Comparison of ENCODE assay signal across 20 cellular contexts in genomic region chr1:93815738-93816110, GRCh38.
A peak's percentile ranks its signal among the peaks of the same experiment; 100 is the strongest.
DNase-seq lines count a peak whose midpoint lies in the region; ATAC-seq and TF ChIP-seq lines count a peak whose summit lies in the region.
"Had no signal": no experiment of that assay in that cellular context is flagged by ENCODE, and none has a peak within 500 bp of the region (broad histone marks: within the 10 kb centered on the region; RNA-seq: fewer than 3 reads in every experiment).

No MANE protein-coding gene starts in this region.

- TF ChIP-seq CTCF in GM23338 (conservative IDR thresholded peaks at IDR 0.05; ENCODE audit: low read depth in 2 of 2) (no peak), WTC11 (IDR thresholded peaks at IDR 0.05) (no peak), epithelial cell of esophagus (IDR thresholded peaks at IDR 0.05; ENCODE audit: insufficient read depth, low read depth, low read length, missing control alignments) (no peak), mesothelial cell of epicardium (IDR thresholded peaks at IDR 0.05; ENCODE audit: unreplicated experiment) (no peak), transverse colon (IDR thresholded peaks at IDR 0.05) (no peak)

- H3K4me1 ChIP-seq in GM23338 (ENCODE audit: insufficient read depth) (peaks cover 42% of the 10 kb centered on the region), transverse colon (peaks cover 0 to 16% (median 4%) of the 10 kb centered on the region in 4 donors)
- H3K4me1 ChIP-seq: prostate gland had no signal

- H3K4me2 ChIP-seq in GM23338, result peak overlapping the region; percentile 29

- 0 out of 2 replicates have a peak, but pooled peaks cover 4% of the 10 kb centered on the region for H3F3A ChIP-seq in GM23338 (replicated peaks; ENCODE audit: low read depth)

- H3K27me3 Mint-ChIP-seq in GM23338 (ENCODE audit: insufficient read depth, low read depth, poor library complexity), result peaks cover 1% of the 10 kb centered on the region
- no peaks in the 10 kb centered on the region for H3K27me3 Mint-ChIP-seq in WTC11 (ENCODE audit: low read depth)
- H3K27me3 Mint-ChIP-seq in mesothelial cell of epicardium (ENCODE audit: low read depth), result no peaks in the 10 kb centered on the region
- H3K27me3 Mint-ChIP-seq: effector memory CD8-positive, alpha-beta T cell had no signal

- CTCF ChIA-PET in WTC11 (lab: Charles Lee), result interaction anchor here (0.7 to 8.4 kb wide), 10 partner anchors 17 to 511 kb away, joined by 3 to 240 read pairs (median 14); no protein-coding TSS in a partner anchor

- peak overlapping the region; percentile 65; the same call in 1 of the 2 replicates for H3K27ac Mint-ChIP-seq in GM23338
- peak overlapping the region; percentile 67 for H3K27ac Mint-ChIP-seq in WTC11
- peak overlapping the region; percentile 77 for H3K27ac Mint-ChIP-seq in mesothelial cell of epicardium
- H3K27ac Mint-ChIP-seq: activated naive CD4-positive, alpha-beta T cell treated with anti-CD3 and anti-CD28 coated beads, Interleukin-2, amount 50 U/mL, for 72 hours; activated T-cell treated with anti-CD3 and anti-CD28 coated beads, Interleukin-2, amount 50 U/mL, for 72 hours; effector memory CD8-positive, alpha-beta T cell had no signal

- peaks cover 56% of the 10 kb centered on the region for H3K4me1 Mint-ChIP-seq in GM23338
- H3K4me1 Mint-ChIP-seq in WTC11, result peaks cover 72% of the 10 kb centered on the region
- peaks cover 40% of the 10 kb centered on the region for H3K4me1 Mint-ChIP-seq in mesothelial cell of epicardium

- TF ChIP-seq EP300 in transverse colon (IDR thresholded peaks at IDR 0.05; ENCODE audit: low read depth), result no peak

- no peak for TF ChIP-seq POLR2A in transverse colon (IDR thresholded peaks at IDR 0.05)

- in situ Hi-C loops in transverse colon (cut with MboI; ENCODE audit: low pct_ligation_motif_present in 1 of 4, low pct_unique_long_range_greater_than_20kb in 1 of 4, low sequenced_read_pairs in 3 of 4), result loop anchor here (5.0 to 25.0 kb wide), 6 partner anchors 178 to 503 kb away; partner anchors contain the start of gene FNBP1L (in 1 of the 4)

- H3K9me3 Mint-ChIP-seq in GM23338 (no peaks in the 10 kb centered on the region), WTC11 (no peaks in the 10 kb centered on the region), mesothelial cell of epicardium (no peaks in the 10 kb centered on the region)
- H3K9me3 Mint-ChIP-seq: activated naive CD4-positive, alpha-beta T cell treated with anti-CD3 and anti-CD28 coated beads, Interleukin-2, amount 50 U/mL, for 72 hours; activated T-cell treated with anti-CD3 and anti-CD28 coated beads, Interleukin-2, amount 50 U/mL, for 72 hours; effector memory CD8-positive, alpha-beta T cell; H9 had no signal

- POLR2A ChIA-PET in WTC11 (lab: Charles Lee), result no interaction called here

- no peaks in the 10 kb centered on the region for H3K9me3 ChIP-seq in transverse colon
- H3K9me3 ChIP-seq: ascending aorta, prostate gland had no signal

- no peak overlapping the region for H3K27ac ChIP-seq in GM23338 (ENCODE audit: low read depth)
- H3K27ac ChIP-seq in transverse colon, result no peak overlapping the region
- H3K27ac ChIP-seq: ascending aorta, C4-2B, prostate gland had no signal

- no peak overlapping the region; the same call in 1 of the 2 replicates for H2AFZ ChIP-seq in GM23338

- H3K4me3 ChIP-seq in GM23338 (no peak overlapping the region), epithelial cell of esophagus (ENCODE audit: low read length) (no peak overlapping the region), transverse colon (no peak overlapping the region)
- H3K4me3 ChIP-seq: ascending aorta, prostate gland had no signal

- H3K36me3 Mint-ChIP-seq in GM23338 (ENCODE audit: low read depth), result no peaks in the 10 kb centered on the region
- H3K36me3 Mint-ChIP-seq in WTC11, result no peaks in the 10 kb centered on the region
- H3K36me3 Mint-ChIP-seq in mesothelial cell of epicardium, result no peaks in the 10 kb centered on the region
- H3K36me3 Mint-ChIP-seq: activated naive CD4-positive, alpha-beta T cell treated with anti-CD3 and anti-CD28 coated beads, Interleukin-2, amount 50 U/mL, for 72 hours had no signal

- H3K4me3 Mint-ChIP-seq in GM23338 (no peak overlapping the region), WTC11 (no peak overlapping the region), mesothelial cell of epicardium (no peak overlapping the region)
- H3K4me3 Mint-ChIP-seq: activated T-cell treated with anti-CD3 and anti-CD28 coated beads, Interleukin-2, amount 50 U/mL, for 72 hours; effector memory CD8-positive, alpha-beta T cell had no signal

- intact Hi-C loops in transverse colon (cut with DNase I; ENCODE audit: low total_unique reads), result no loop called here

- DNase-seq in GM23338 (ENCODE audit: low spot score) (no peak), WTC11 (ENCODE audit: low spot score) (no peak), epithelial cell of esophagus (ENCODE audit: low read depth) (peak; percentile 29), mesothelial cell of epicardium (ENCODE audit: low spot score in 2 of 2, unreplicated experiment in 2 of 2) (no peak), NCI-H2081 (lab: John Stamatoyannopoulos, UW) (no peak), transverse colon (no peak)
- DNase-seq in activated T-cell treated with anti-CD3 and anti-CD28 coated beads, Interleukin-2, amount 50 U/mL, for 1 hour, result no peak
- DNase-seq: activated CD4-positive, alpha-beta T cell treated with anti-CD3 and anti-CD28 coated beads for 4 hours; activated T-cell treated with anti-CD3 and anti-CD28 coated beads, Interleukin-2, amount 50 U/mL, for 72 hours; effector memory CD8-positive, alpha-beta T cell; H9; KG1; NCI-H187; OCI-M1; SHP77 had no signal

- H3K79me2 ChIP-seq in GM23338 (replicated peaks; ENCODE audit: insufficient read depth), result no peaks in the 10 kb centered on the region

- H3K27me3 ChIP-seq in GM23338 (ENCODE audit: insufficient read depth) (no peaks in the 10 kb centered on the region), transverse colon (no peaks in the 10 kb centered on the region)
- H3K27me3 ChIP-seq: ascending aorta had no signal

- 0 out of 2 replicates have a peak, but pooled peaks cover 6% of the 10 kb centered on the region for H3K9me2 ChIP-seq in GM23338 (ENCODE audit: insufficient read depth)

- H4K20me1 ChIP-seq in GM23338 (replicated peaks; ENCODE audit: insufficient read depth), result no peaks in the 10 kb centered on the region

- ATAC-seq in GM23338, result no peak
- ATAC-seq in WTC11, result no peak
- no peak for ATAC-seq in HG02852 (IDR thresholded peaks at IDR 0.05; ENCODE audit: unreplicated experiment)
- ATAC-seq: activated naive CD4-positive, alpha-beta T cell treated with anti-CD3 and anti-CD28 coated beads, Interleukin-2, amount 50 U/mL, for 72 hours; activated T-cell treated with anti-CD3 and anti-CD28 coated beads, Interleukin-2, amount 50 U/mL, for 72 hours; effector memory CD8-positive, alpha-beta T cell had no signal

- WGBS in transverse colon (ENCODE audit: low coverage in 1 of 2), 2 donors, result 86 to 87% methylated on average over 4 of the region's 4 CpGs

- no peaks in the 10 kb centered on the region for H3K36me3 ChIP-seq in GM23338 (ENCODE audit: insufficient read depth)
- H3K36me3 ChIP-seq in transverse colon, result no peaks in the 10 kb centered on the region
- H3K36me3 ChIP-seq: ascending aorta, prostate gland had no signal

TF ChIP-seq in GM23338, 12 proteins besides CTCF, POLR2A, EP300 and RAD21 (continues in another document):
- TF ChIP-seq STAT1 (IDR thresholded peaks at IDR 0.05; ENCODE audit: unreplicated experiment) (no peak), EZH2 (IDR thresholded peaks at IDR 0.05; ENCODE audit: low read depth, unreplicated experiment) (no peak), ZNF331 (CRISPR knock-in tag; IDR thresholded peaks at IDR 0.05; ENCODE audit: low read depth) (no peak)

TF ChIP-seq in WTC11, 78 proteins besides CTCF, POLR2A, EP300 and RAD21 (continues in another document):
- no peak for TF ChIP-seq ZNF138 (CRISPR knock-in tag; conservative IDR thresholded peaks at IDR 0.05)
- TF ChIP-seq GTF2I (CRISPR knock-in tag; conservative IDR thresholded peaks at IDR 0.05), result no peak
- TF ChIP-seq CDX4 (CRISPR knock-in tag; IDR thresholded peaks at IDR 0.05; ENCODE audit: borderline replicate concordance), result no peak
- TF ChIP-seq, protein P1, sequence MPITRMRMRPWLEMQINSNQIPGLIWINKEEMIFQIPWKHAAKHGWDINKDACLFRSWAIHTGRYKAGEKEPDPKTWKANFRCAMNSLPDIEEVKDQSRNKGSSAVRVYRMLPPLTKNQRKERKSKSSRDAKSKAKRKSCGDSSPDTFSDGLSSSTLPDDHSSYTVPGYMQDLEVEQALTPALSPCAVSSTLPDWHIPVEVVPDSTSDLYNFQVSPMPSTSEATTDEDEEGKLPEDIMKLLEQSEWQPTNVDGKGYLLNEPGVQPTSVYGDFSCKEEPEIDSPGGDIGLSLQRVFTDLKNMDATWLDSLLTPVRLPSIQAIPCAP (CRISPR knock-in tag; IDR thresholded peaks at IDR 0.05), result no peak
- TF ChIP-seq MYBL2 (CRISPR knock-in tag; IDR thresholded peaks at IDR 0.05), result no peak
- TF ChIP-seq TEAD1 (CRISPR knock-in tag; IDR thresholded peaks at IDR 0.05), result no peak
- TF ChIP-seq NR2C2 (CRISPR knock-in tag; IDR thresholded peaks at IDR 0.05), result no peak
- TF ChIP-seq, protein P2, sequence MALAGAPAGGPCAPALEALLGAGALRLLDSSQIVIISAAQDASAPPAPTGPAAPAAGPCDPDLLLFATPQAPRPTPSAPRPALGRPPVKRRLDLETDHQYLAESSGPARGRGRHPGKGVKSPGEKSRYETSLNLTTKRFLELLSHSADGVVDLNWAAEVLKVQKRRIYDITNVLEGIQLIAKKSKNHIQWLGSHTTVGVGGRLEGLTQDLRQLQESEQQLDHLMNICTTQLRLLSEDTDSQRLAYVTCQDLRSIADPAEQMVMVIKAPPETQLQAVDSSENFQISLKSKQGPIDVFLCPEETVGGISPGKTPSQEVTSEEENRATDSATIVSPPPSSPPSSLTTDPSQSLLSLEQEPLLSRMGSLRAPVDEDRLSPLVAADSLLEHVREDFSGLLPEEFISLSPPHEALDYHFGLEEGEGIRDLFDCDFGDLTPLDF (CRISPR knock-in tag; IDR thresholded peaks at IDR 0.05), result no peak
